21 cellular contexts compared by ENCODE assay signal in genomic region chr2:88537640-88538039, GRCh38.
DNase-seq lines count a peak whose midpoint lies in the region; ATAC-seq and TF ChIP-seq lines count a peak whose summit lies in the region.
"Had no signal": no experiment of that assay in that cellular context is flagged by ENCODE, and none has a peak within 500 bp of the region (broad histone marks: within the 10 kb centered on the region; RNA-seq: fewer than 3 reads in every experiment).

No MANE protein-coding gene starts in this region.

- no peak overlapping the region for H3K4ac ChIP-seq in mesendoderm (ENCODE audit: low read depth, low read length)

- DNase-seq in H7 (peak; percentile 40), endodermal cell (peak; percentile 60), mesendoderm (no peak), NCI-H226 (no peak), coronary artery (ENCODE audit: low spot score) (no peak)
- DNase-seq in activated CD4-positive, CD25-positive, alpha-beta regulatory T cell treated with anti-CD3 and anti-CD28 coated beads, Interleukin-2, amount 50 U/mL, for 72 hours, result no peak
- DNase-seq: CD4-positive, alpha-beta T cell; COR-L47; DMS79; GOT3; NCI-H1105; NCI-H146; NCI-H2029; NCI-H2171; NCI-H524 treated with DMSO at 0.1 percent for 48 hours; OCI-M1 had no signal

- H3K36me3 ChIP-seq in H7 (replicated peaks; ENCODE audit: control insufficient read depth, insufficient read depth, low read length) (no peaks in the 10 kb centered on the region), HUES48 (ENCODE audit: control insufficient read depth, insufficient read depth, low read length) (no peaks in the 10 kb centered on the region), endodermal cell (ENCODE audit: control insufficient read depth, insufficient read depth, low read length) (no peaks in the 10 kb centered on the region), mesendoderm (ENCODE audit: control insufficient read depth, insufficient read depth, low read length) (no peaks in the 10 kb centered on the region)
- H3K36me3 ChIP-seq: BLaER1, SJCRH30 had no signal

- H4K8ac ChIP-seq in mesendoderm (ENCODE audit: low read depth, low read length), result no peak overlapping the region

- peak overlapping the region; percentile 1 for H3K27ac ChIP-seq in HUES48 (ENCODE audit: low read depth, low read length)
- no peak overlapping the region for H3K27ac ChIP-seq in endodermal cell (ENCODE audit: low read depth, low read length)
- H3K27ac ChIP-seq in mesendoderm (ENCODE audit: low read depth, low read length), result peak overlapping the region; percentile 11
- no peak overlapping the region for H3K27ac ChIP-seq in coronary artery
- H3K27ac ChIP-seq: BLaER1, KMS-11, SJCRH30 had no signal

- H3K9ac ChIP-seq in HUES48 (ENCODE audit: low read depth, low read length) (no peak overlapping the region), endodermal cell (ENCODE audit: extremely low read depth, low read length, poor library complexity, severe bottlenecking) (no peak overlapping the region), mesendoderm (ENCODE audit: low read length) (no peak overlapping the region)
- H3K9ac ChIP-seq: BLaER1, KMS-11 had no signal

- no peaks in the 10 kb centered on the region for H3K9me3 ChIP-seq in HUES48 (ENCODE audit: control insufficient read depth, insufficient read depth, low read length)
- no peaks in the 10 kb centered on the region for H3K9me3 ChIP-seq in endodermal cell (ENCODE audit: control insufficient read depth, low read length)
- H3K9me3 ChIP-seq: SJCRH30 had no signal

- peaks cover 4% of the 10 kb centered on the region for H3K4me1 Mint-ChIP-seq in endodermal cell

- no peak overlapping the region for H2AK5ac ChIP-seq in mesendoderm (ENCODE audit: low read length)

- no peak overlapping the region for H3K23ac ChIP-seq in mesendoderm (ENCODE audit: low read length)

- H3K4me1 ChIP-seq in HUES48 (ENCODE audit: control insufficient read depth, insufficient read depth, low read length) (0 out of 2 replicates have a peak, but pooled peaks cover 8% of the 10 kb centered on the region), endodermal cell (ENCODE audit: control insufficient read depth, insufficient read depth, low read length) (no peaks in the 10 kb centered on the region), mesendoderm (ENCODE audit: control insufficient read depth, low read depth, low read length) (no peaks in the 10 kb centered on the region)

- no peaks in the 10 kb centered on the region for H3K27me3 ChIP-seq in H7 (ENCODE audit: control insufficient read depth, insufficient read depth, low read length)
- no peaks in the 10 kb centered on the region for H3K27me3 ChIP-seq in HUES48 (ENCODE audit: control insufficient read depth, insufficient read depth, low read length)
- H3K27me3 ChIP-seq in endodermal cell (ENCODE audit: control insufficient read depth, insufficient read depth, low read length, poor library complexity, severe bottlenecking), result no peaks in the 10 kb centered on the region
- H3K27me3 ChIP-seq in mesendoderm (ENCODE audit: insufficient read depth, low read length, poor library complexity), result no peaks in the 10 kb centered on the region
- H3K27me3 ChIP-seq: BLaER1, SJCRH30 had no signal

- no peaks in the 10 kb centered on the region for H3K36me3 Mint-ChIP-seq in endodermal cell (ENCODE audit: low read depth)

- no peaks in the 10 kb centered on the region for H3K79me1 ChIP-seq in mesendoderm (ENCODE audit: low read length)

- TF ChIP-seq CTCF in endodermal cell (conservative IDR thresholded peaks at IDR 0.05) (no peak), coronary artery (IDR thresholded peaks at IDR 0.05) (no peak)

- H3K18ac ChIP-seq in mesendoderm (ENCODE audit: low read length), result peak overlapping the region; percentile 39

- H3K9me3 Mint-ChIP-seq in endodermal cell, result peaks cover 2% of the 10 kb centered on the region
- H3K9me3 Mint-ChIP-seq: CD4-positive, alpha-beta T cell had no signal

- no peak for ATAC-seq in HG03460 (IDR thresholded peaks at IDR 0.05; ENCODE audit: unreplicated experiment)

- H3K4me2 ChIP-seq in mesendoderm (ENCODE audit: low read length), result no peak overlapping the region
- H3K4me2 ChIP-seq: BLaER1, KMS-11 had no signal

- no peak overlapping the region for H3K4me3 Mint-ChIP-seq in endodermal cell
- H3K4me3 Mint-ChIP-seq: CD4-positive, alpha-beta T cell had no signal

- H3K4me3 ChIP-seq in H7 (ENCODE audit: insufficient read depth, low read depth, low read length) (no peak overlapping the region), HUES48 (ENCODE audit: low read depth, low read length) (no peak overlapping the region), endodermal cell (ENCODE audit: low read length) (no peak overlapping the region), mesendoderm (ENCODE audit: low read length) (no peak overlapping the region), coronary artery (no peak overlapping the region)
- H3K4me3 ChIP-seq: BLaER1 had no signal

- no peak overlapping the region for H2BK120ac ChIP-seq in mesendoderm (ENCODE audit: low read depth, low read length)

- H3K79me2 ChIP-seq in mesendoderm (ENCODE audit: control insufficient read depth, insufficient read depth, low read length), result no peaks in the 10 kb centered on the region

- no peak overlapping the region for H2BK5ac ChIP-seq in mesendoderm (ENCODE audit: low read length)

- no peak overlapping the region for H4K5ac ChIP-seq in mesendoderm (ENCODE audit: low read length)

- no peak overlapping the region for H3K27ac Mint-ChIP-seq in endodermal cell
- H3K27ac Mint-ChIP-seq: CD4-positive, alpha-beta T cell had no signal

- H3K27me3 Mint-ChIP-seq in endodermal cell (ENCODE audit: insufficient read depth), result peaks cover 9% of the 10 kb centered on the region

- H2BK15ac ChIP-seq in mesendoderm (replicated peaks; ENCODE audit: low read depth), result no peak overlapping the region

- no peak overlapping the region for H3K56ac ChIP-seq in mesendoderm (ENCODE audit: low read length)

- WGBS in endodermal cell (ENCODE audit: insufficient coverage in 1 of 2, insufficient read length in 1 of 2), 2 experiments, result 66 to 84% methylated on average over 3 to 6 of the region's 6 CpGs
- no CpG with 5 or more reads among the region's 6 CpGs for WGBS in mesendoderm (ENCODE audit: extremely low coverage, insufficient coverage, low lambda C conversion rate)

Comparison
In these comparisons a context has a peak if more than half of its experiments do, and no peak if none do; other contexts are left out.
1. DNase-seq: peak in H7 (single experiment) and endodermal cell (single experiment); none in mesendoderm (single experiment), NCI-H226 (single experiment), activated CD4-positive, CD25-positive, alpha-beta regulatory T cell treated with anti-CD3 and anti-CD28 coated beads, Interleukin-2, amount 50 U/mL, for 72 hours (single experiment) and coronary artery (single experiment).
2. H3K27ac ChIP-seq: peak in HUES48 (single experiment) and mesendoderm (single experiment); none in endodermal cell (single experiment) and coronary artery (0 of 2).